Comparison of ENCODE assay signal across 15 cellular contexts in genomic region chr15:40743466-40743865, GRCh38. TPM values are rescaled to one million over a fixed set of nuclear protein-coding genes. Genes with fewer than 3 reads are reported as not detected.
DNase-seq lines count a peak whose midpoint lies in the region; ATAC-seq, FAIRE-seq and TF ChIP-seq lines count a peak whose summit lies in the region.
"Had no signal": no experiment of that assay in that cellular context is flagged by ENCODE, and none has a peak within 500 bp of the region (broad histone marks: within the 10 kb centered on the region; RNA-seq: fewer than 3 reads in every experiment).

No MANE protein-coding gene starts in this region.

- POLR2A ChIA-PET in activated CD8-positive, alpha-beta T cell treated with anti-CD3 and anti-CD28 coated beads for 36 hours (lab: Charles Lee), result interaction anchor here (0.8 to 3.2 kb wide), 8 partner anchors 14 to 63 kb away, joined by 3 to 16 read pairs (median 6); partner anchors contain the start of genes GCHFR, RAD51 and ZFYVE19

- no peak overlapping the region for H2AFZ ChIP-seq in keratinocyte (ENCODE audit: control insufficient read depth, low read length)

- peak overlapping the region; percentile 15 for H3K9ac ChIP-seq in keratinocyte (ENCODE audit: control insufficient read depth, extremely low read depth, insufficient read depth, low read length)

- DNase-seq in left ventricle myocardium superior, result no peak
- DNase-seq in left ventricle myocardium inferior, result no peak
- no peak for DNase-seq in activated CD8-positive, alpha-beta T cell treated with anti-CD3 and anti-CD28 coated beads for 36 hours
- no peak for DNase-seq in keratinocyte (ENCODE audit: low read depth, low spot score)
- peak; percentile 28 to 29 for DNase-seq in suprapubic skin (ENCODE audit: low spot score in 2 of 2)
- no peak for DNase-seq in SW 1271 (lab: John Stamatoyannopoulos, UW)
- DNase-seq in retina, result no peak
- DNase-seq: H9, NCI-H1092, NCI-H226 had no signal

- H3K9me3 Mint-ChIP-seq in activated CD8-positive, alpha-beta T cell treated with anti-CD3 and anti-CD28 coated beads for 36 hours, result no peaks in the 10 kb centered on the region
- H3K9me3 Mint-ChIP-seq: H9 had no signal

- peaks cover 33% of the 10 kb centered on the region for H3K4me1 Mint-ChIP-seq in activated CD8-positive, alpha-beta T cell treated with anti-CD3 and anti-CD28 coated beads for 36 hours (ENCODE audit: low read depth)

- no peak for TF ChIP-seq POLR2A in suprapubic skin (IDR thresholded peaks at IDR 0.05)

- H3K4me3 Mint-ChIP-seq in activated CD8-positive, alpha-beta T cell treated with anti-CD3 and anti-CD28 coated beads for 36 hours, result no peak overlapping the region
- H3K4me3 Mint-ChIP-seq: H9 had no signal

- H3K27ac ChIP-seq in left ventricle myocardium inferior (replicated peaks) (no peak overlapping the region), keratinocyte (ENCODE audit: control insufficient read depth, insufficient read depth, low read length) (peak overlapping the region; percentile 66), suprapubic skin (no peak overlapping the region)
- H3K27ac ChIP-seq: ascending aorta, C4-2B had no signal

- H3K9me1 ChIP-seq in keratinocyte (ENCODE audit: control insufficient read depth, extremely low read depth, insufficient read depth, low read length), result no peaks in the 10 kb centered on the region

- H3K9me3 ChIP-seq in left ventricle myocardium inferior (replicated peaks) (no peaks in the 10 kb centered on the region), keratinocyte (ENCODE audit: control insufficient read depth, low read depth, low read length) (no peaks in the 10 kb centered on the region), suprapubic skin (no peaks in the 10 kb centered on the region)
- H3K9me3 ChIP-seq: ascending aorta had no signal

- H3K27me3 Mint-ChIP-seq in activated CD8-positive, alpha-beta T cell treated with anti-CD3 and anti-CD28 coated beads for 36 hours, result no peaks in the 10 kb centered on the region

- dilution Hi-C loops in keratinocyte (cut with MboI; ENCODE audit: extremely low pct_ligation_motif_present, low sequenced_read_pairs), result no loop called here

- H3K36me3 ChIP-seq in left ventricle myocardium inferior (peaks cover 67% of the 10 kb centered on the region), keratinocyte (ENCODE audit: control insufficient read depth in 2 of 2, extremely low read depth in 1 of 2, insufficient read depth in 2 of 2, low read length in 2 of 2) (peaks cover 30 to 45% of the 10 kb centered on the region in 2 experiments), suprapubic skin (peaks cover 66% of the 10 kb centered on the region)

- peaks cover 33% of the 10 kb centered on the region for H3K36me3 Mint-ChIP-seq in activated CD8-positive, alpha-beta T cell treated with anti-CD3 and anti-CD28 coated beads for 36 hours (ENCODE audit: low read depth)

- H3K4me1 ChIP-seq in left ventricle myocardium inferior (peaks cover 12% of the 10 kb centered on the region), keratinocyte (ENCODE audit: control insufficient read depth, extremely low read depth, insufficient read depth, low read length) (peaks cover 12% of the 10 kb centered on the region), suprapubic skin (no peaks in the 10 kb centered on the region)
- H3K4me1 ChIP-seq: ascending aorta had no signal

- TF ChIP-seq EP300 in suprapubic skin (IDR thresholded peaks at IDR 0.05), result no peak

- peak overlapping the region; percentile 18 for H3K4me2 ChIP-seq in keratinocyte (ENCODE audit: control insufficient read depth, extremely low read depth, insufficient read depth, low read depth, low read length)

- H3K4me3 ChIP-seq in left ventricle myocardium inferior (no peak overlapping the region), keratinocyte (ENCODE audit: control insufficient read depth in 2 of 3, extremely low read depth in 1 of 3, insufficient read depth in 2 of 3, low read depth in 1 of 3, low read length in 3 of 3) (no peak overlapping the region), suprapubic skin (no peak overlapping the region)
- H3K4me3 ChIP-seq: ascending aorta had no signal

- WGBS in suprapubic skin, result 75% methylated on average over 2 of the region's 2 CpGs

- intact Hi-C loops in left ventricle myocardium superior (cut with micrococcal nuclease), result no loop called here
- intact Hi-C loops in left ventricle myocardium inferior (cut with micrococcal nuclease), result no loop called here
- intact Hi-C loops in activated CD8-positive, alpha-beta T cell treated with anti-CD3 and anti-CD28 coated beads for 36 hours (cut with micrococcal nuclease), result no loop called here

- ATAC-seq in left ventricle myocardium superior (peak; percentile 64), HG02938 (IDR thresholded peaks at IDR 0.05; ENCODE audit: unreplicated experiment) (no peak)
- no peak for ATAC-seq in activated CD8-positive, alpha-beta T cell treated with anti-CD3 and anti-CD28 coated beads for 36 hours
- ATAC-seq: Panc1 had no signal

- CTCF ChIA-PET in activated CD8-positive, alpha-beta T cell treated with anti-CD3 and anti-CD28 coated beads for 36 hours (lab: Charles Lee), result interaction anchor here (0.9 to 4.0 kb wide), 9 partner anchors 10 to 198 kb away, joined by 3 to 32 read pairs (median 4); partner anchors contain the start of genes C15orf62 and GCHFR

- no peaks in the 10 kb centered on the region for H3K79me2 ChIP-seq in keratinocyte (ENCODE audit: control insufficient read depth, insufficient read depth, low read length)

- peak overlapping the region; percentile 88 for H3K27ac Mint-ChIP-seq in activated CD8-positive, alpha-beta T cell treated with anti-CD3 and anti-CD28 coated beads for 36 hours
- H3K27ac Mint-ChIP-seq: H9 had no signal

- no peaks in the 10 kb centered on the region for H4K20me1 ChIP-seq in keratinocyte (ENCODE audit: control insufficient read depth, extremely low read depth, insufficient read depth, low read length)

- H3K27me3 ChIP-seq in left ventricle myocardium inferior (ENCODE audit: low read depth) (no peaks in the 10 kb centered on the region), keratinocyte (ENCODE audit: control insufficient read depth, extremely low read depth, insufficient read depth, low read length) (no peaks in the 10 kb centered on the region), suprapubic skin (no peaks in the 10 kb centered on the region)
- H3K27me3 ChIP-seq: ascending aorta had no signal

- TF ChIP-seq CTCF in left ventricle myocardium inferior (IDR thresholded peaks at IDR 0.05; ENCODE audit: borderline replicate concordance), result no peak
- TF ChIP-seq CTCF in activated CD8-positive, alpha-beta T cell treated with anti-CD3 and anti-CD28 coated beads for 36 hours (IDR thresholded peaks at IDR 0.05), result no peak
- no peak for TF ChIP-seq CTCF in keratinocyte (optimal IDR thresholded peaks at IDR 0.05 in 1 of 3, IDR thresholded peaks at IDR 0.05 in 1 of 3, conservative IDR thresholded peaks at IDR 0.05 in 1 of 3; ENCODE audit: extremely low read depth in 1 of 3, insufficient read depth in 2 of 3, low read length in 3 of 3)
- TF ChIP-seq CTCF in suprapubic skin (IDR thresholded peaks at IDR 0.05), result no peak

- peak; percentile 17 for FAIRE-seq in keratinocyte (lab: Jason Lieb, UNC)
- FAIRE-seq: G401.6 had no signal

RNA-seq across cellular contexts. Expression of gene RMDN3, which starts 11.6 kb away (rescaled TPM):
- total RNA-seq in left ventricle myocardium superior (17.9 TPM), left ventricle myocardium inferior (20.3 TPM), suprapubic skin (10 to 100 TPM; 25.4 to 44.8 (median 35.6) TPM)
- total RNA-seq in activated CD8-positive, alpha-beta T cell treated with anti-CD3 and anti-CD28 coated beads for 36 hours, result 10 to 100 TPM; 20.8 to 21.6 TPM
- polyA plus RNA-seq in keratinocyte, result 22.2 to 23.0 TPM (median 22.2 TPM) in 3 replicates
- polyA plus RNA-seq in keratinocyte (2011; ENCODE audit: low read depth), result 28.4 TPM
- polyA plus RNA-seq in keratinocyte (2011; cell fraction: cytosol; rRNA removed), result 16.8 and 18.4 TPM in 2 replicates
- 46.3 and 51.4 TPM in 2 replicates for polyA plus RNA-seq in keratinocyte (2011; cell fraction: nucleus; rRNA removed)
- polyA plus RNA-seq in keratinocyte (2012; ENCODE audit: low replicate concordance), result 22.8 and 24.5 TPM in 2 replicates
- polyA minus RNA-seq in keratinocyte, result 9.7 to 20.6 TPM (median 13.9 TPM) in 3 replicates
- 21.9 TPM for polyA minus RNA-seq in keratinocyte (2011; cell fraction: cytosol; rRNA and poly(A)+ RNA removed)
- polyA minus RNA-seq in keratinocyte (2011; cell fraction: nucleus; rRNA and poly(A)+ RNA removed), result 16.2 and 19.2 TPM in 2 replicates

RNA-seq across cellular contexts. Expression of gene GCHFR, which starts 20.4 kb away (rescaled TPM):
- total RNA-seq in left ventricle myocardium superior (5.6 TPM), left ventricle myocardium inferior (7.1 TPM), suprapubic skin (10 to 100 TPM; 39.4 to 70.3 (median 56.2) TPM)
- total RNA-seq in activated CD8-positive, alpha-beta T cell treated with anti-CD3 and anti-CD28 coated beads for 36 hours, result 10 to 100 TPM; 44.8 to 46.6 TPM
- 1.6 to 3.1 TPM (median 2.7 TPM) in 3 replicates for polyA plus RNA-seq in keratinocyte
- polyA plus RNA-seq in keratinocyte (2011; ENCODE audit: low read depth), result 1.4 TPM
- polyA plus RNA-seq in keratinocyte (2011; cell fraction: cytosol; rRNA removed), result 0.86 and 2.8 TPM in 2 replicates
- 0.60 and 0.92 TPM in 2 replicates for polyA plus RNA-seq in keratinocyte (2011; cell fraction: nucleus; rRNA removed)
- polyA plus RNA-seq in keratinocyte (2012; ENCODE audit: low replicate concordance), result 4.1 and 4.7 TPM in 2 replicates
- 1.1 to 5.1 TPM in 2 of 3 replicates, not detected in the other for polyA minus RNA-seq in keratinocyte
- 13.0 TPM for polyA minus RNA-seq in keratinocyte (2011; cell fraction: cytosol; rRNA and poly(A)+ RNA removed)
- polyA minus RNA-seq in keratinocyte (2011; cell fraction: nucleus; rRNA and poly(A)+ RNA removed), result 0.74 and 1.5 TPM in 2 replicates

RNA-seq across cellular contexts. Expression of gene C15orf62, which starts 26.3 kb away (rescaled TPM):
- not detected for total RNA-seq in left ventricle myocardium superior
- 0.30 TPM for total RNA-seq in left ventricle myocardium inferior
- total RNA-seq in activated CD8-positive, alpha-beta T cell treated with anti-CD3 and anti-CD28 coated beads for 36 hours, result under 1 TPM; 0.61 to 0.63 TPM
- 0.09 to 0.15 TPM (median 0.14 TPM) in 3 replicates for polyA plus RNA-seq in keratinocyte
- polyA plus RNA-seq in keratinocyte (2011; ENCODE audit: low read depth), result 1.9 TPM
- polyA plus RNA-seq in keratinocyte (2011; cell fraction: cytosol; rRNA removed), result 0.05 and 0.09 TPM in 2 replicates
- polyA plus RNA-seq in keratinocyte (2011; cell fraction: nucleus; rRNA removed), result 0.11 and 0.25 TPM in 2 replicates
- polyA plus RNA-seq in keratinocyte (2012; ENCODE audit: low replicate concordance), result 0.42 and 5.3 TPM in 2 replicates
- polyA minus RNA-seq in keratinocyte, result not detected in 3 replicates
- not detected for polyA minus RNA-seq in keratinocyte (2011; cell fraction: cytosol; rRNA and poly(A)+ RNA removed)
- 0.21 TPM in 1 of 2 replicates, not detected in the other for polyA minus RNA-seq in keratinocyte (2011; cell fraction: nucleus; rRNA and poly(A)+ RNA removed)
- total RNA-seq in suprapubic skin, result 10 to 100 TPM in 3 of 4 donors, 1 to 10 TPM in 1; 6.8 to 25.2 (median 19.6) TPM
- total RNA-seq: ascending aorta had no signal

RNA-seq across cellular contexts. Expression of gene RAD51, which starts 48.5 kb away (rescaled TPM):
- total RNA-seq in left ventricle myocardium superior (1.5 TPM), left ventricle myocardium inferior (0.88 TPM), suprapubic skin (1 to 10 TPM in 2 of 4 donors, under 1 TPM in 2; 0.64 to 2.2 (median 1.1) TPM)
- 10 to 100 TPM; 66.5 to 77.0 TPM for total RNA-seq in activated CD8-positive, alpha-beta T cell treated with anti-CD3 and anti-CD28 coated beads for 36 hours
- polyA plus RNA-seq in keratinocyte, result 2.0 to 7.4 TPM (median 6.9 TPM) in 3 replicates
- not detected for polyA plus RNA-seq in keratinocyte (2011; ENCODE audit: low read depth)
- 2.8 and 3.4 TPM in 2 replicates for polyA plus RNA-seq in keratinocyte (2011; cell fraction: cytosol; rRNA removed)
- 2.3 and 3.6 TPM in 2 replicates for polyA plus RNA-seq in keratinocyte (2011; cell fraction: nucleus; rRNA removed)
- 0.66 and 8.4 TPM in 2 replicates for polyA plus RNA-seq in keratinocyte (2012; ENCODE audit: low replicate concordance)
- 4.4 to 16.3 TPM (median 8.4 TPM) in 3 replicates for polyA minus RNA-seq in keratinocyte
- polyA minus RNA-seq in keratinocyte (2011; cell fraction: cytosol; rRNA and poly(A)+ RNA removed), result 2.3 TPM
- polyA minus RNA-seq in keratinocyte (2011; cell fraction: nucleus; rRNA and poly(A)+ RNA removed), result 1.4 and 1.9 TPM in 2 replicates
- total RNA-seq: ascending aorta had no signal

Comparison
In these comparisons a context has a peak if more than half of its experiments do, and no peak if none do; other contexts are left out.
1. DNase-seq: peak in suprapubic skin (2 of 2); none in left ventricle myocardium superior (single experiment), left ventricle myocardium inferior (single experiment), activated CD8-positive, alpha-beta T cell treated with anti-CD3 and anti-CD28 coated beads for 36 hours (single experiment), keratinocyte (single experiment), SW 1271 (0 of 2) and retina (single experiment).